In genomic region chr1:198265073-198265661, GRCh38 we compare ENCODE assay signal across 16 cellular contexts.
A peak's percentile ranks its signal among the peaks of the same experiment; 100 is the strongest.
DNase-seq lines count a peak whose midpoint lies in the region; ATAC-seq and TF ChIP-seq lines count a peak whose summit lies in the region.
"Had no signal": no experiment of that assay in that cellular context is flagged by ENCODE, and none has a peak within 500 bp of the region (broad histone marks: within the 10 kb centered on the region; RNA-seq: fewer than 3 reads in every experiment).

No MANE protein-coding gene starts in this region.

- no peaks in the 10 kb centered on the region for H3K79me2 ChIP-seq in mesendoderm (ENCODE audit: control insufficient read depth, insufficient read depth, low read length)
- H3K79me2 ChIP-seq: parathyroid adenoma had no signal

- H3K4me3 ChIP-seq in ectodermal cell (ENCODE audit: insufficient read depth, low read depth, low read length): no peak overlapping the region
- H3K4me3 ChIP-seq in mesendoderm (ENCODE audit: low read length): no peak overlapping the region
- no peak overlapping the region for H3K4me3 ChIP-seq in H7 (ENCODE audit: insufficient read depth, low read depth, low read length)
- H3K4me3 ChIP-seq in prostate gland: no peak overlapping the region
- H3K4me3 ChIP-seq: BLaER1 had no signal

- H2AK5ac ChIP-seq in mesendoderm (ENCODE audit: low read length): no peak overlapping the region

- peak; percentile 58 for ATAC-seq in GM18870 (IDR thresholded peaks at IDR 0.05; ENCODE audit: unreplicated experiment)
- ATAC-seq: effector memory CD8-positive, alpha-beta T cell had no signal

- H3K27me3 ChIP-seq in ectodermal cell (ENCODE audit: control insufficient read depth, insufficient read depth, low read length, poor library complexity, severe bottlenecking): no peaks in the 10 kb centered on the region
- H3K27me3 ChIP-seq in mesendoderm (ENCODE audit: insufficient read depth, low read length, poor library complexity): no peaks in the 10 kb centered on the region
- no peaks in the 10 kb centered on the region for H3K27me3 ChIP-seq in H7 (ENCODE audit: control insufficient read depth, insufficient read depth, low read length)
- H3K27me3 ChIP-seq in prostate gland (replicated peaks; ENCODE audit: insufficient read depth): no peaks in the 10 kb centered on the region
- H3K27me3 ChIP-seq: BLaER1 had no signal

- H3K9me3 ChIP-seq in ectodermal cell (ENCODE audit: control insufficient read depth, low read length) (no peaks in the 10 kb centered on the region), prostate gland (no peaks in the 10 kb centered on the region)
- H3K9me3 ChIP-seq: BLaER1 had no signal

- no peak overlapping the region for H3K4ac ChIP-seq in mesendoderm (ENCODE audit: low read depth, low read length)

- H3K9me3 Mint-ChIP-seq in immature natural killer cell: no peaks in the 10 kb centered on the region
- H3K9me3 Mint-ChIP-seq: effector memory CD8-positive, alpha-beta T cell had no signal

- no peaks in the 10 kb centered on the region for H3K79me1 ChIP-seq in mesendoderm (ENCODE audit: low read length)

- DNase-seq in MV-4-11 (lab: John Stamatoyannopoulos, UW) (peak; percentile 13), mesendoderm (peak; percentile 87), H7 (no peak), activated gamma-delta T cell (lab: John Stamatoyannopoulos, UW) (no peak), prostate gland (ENCODE audit: low spot score) (no peak), immature natural killer cell (no peak)
- DNase-seq: amniotic stem cell; effector memory CD8-positive, alpha-beta T cell; midbrain; NCI-H2171; stimulated activated CD4-positive, alpha-beta T cell treated with anti-CD3 and anti-CD28 coated beads, Interleukin-4, amount 100 ng/mL, for 4 hours had no signal

- no peak overlapping the region for H3K4me3 Mint-ChIP-seq in immature natural killer cell
- H3K4me3 Mint-ChIP-seq: effector memory CD8-positive, alpha-beta T cell had no signal

- H3K36me3 Mint-ChIP-seq in immature natural killer cell: no peaks in the 10 kb centered on the region

- peaks cover 5 to 27% of the 10 kb centered on the region in 2 donors for H3K4me1 Mint-ChIP-seq in immature natural killer cell

- intact Hi-C loops in prostate gland (cut with DNase I): no loop called here

- H2BK15ac ChIP-seq in mesendoderm (replicated peaks; ENCODE audit: low read depth): no peak overlapping the region

- H2BK5ac ChIP-seq in mesendoderm (ENCODE audit: low read length): no peak overlapping the region

- peaks cover 6% of the 10 kb centered on the region for H3K4me1 ChIP-seq in ectodermal cell (ENCODE audit: control insufficient read depth, insufficient read depth, low read length)
- H3K4me1 ChIP-seq in mesendoderm (ENCODE audit: control insufficient read depth, low read depth, low read length): peaks cover 2% of the 10 kb centered on the region
- no peaks in the 10 kb centered on the region for H3K4me1 ChIP-seq in prostate gland (replicated peaks)
- H3K4me1 ChIP-seq: BLaER1, parathyroid adenoma had no signal

- H3K27ac ChIP-seq in ectodermal cell (ENCODE audit: insufficient read depth, low read depth, low read length, poor library complexity, severe bottlenecking): peak overlapping the region; percentile 55
- H3K27ac ChIP-seq in mesendoderm (ENCODE audit: low read depth, low read length): no peak overlapping the region
- no peak overlapping the region for H3K27ac ChIP-seq in prostate gland
- H3K27ac ChIP-seq: BLaER1, KMS-11, parathyroid adenoma had no signal

- no peak for TF ChIP-seq CTCF in prostate gland (IDR thresholded peaks at IDR 0.05)

- no peak for TF ChIP-seq POLR2A in prostate gland (IDR thresholded peaks at IDR 0.05)

- no peak overlapping the region for H3K4me2 ChIP-seq in mesendoderm (ENCODE audit: low read length)
- H3K4me2 ChIP-seq: BLaER1, KMS-11 had no signal

- H3K56ac ChIP-seq in mesendoderm (ENCODE audit: low read length): no peak overlapping the region

- no peak overlapping the region for H3K9ac ChIP-seq in mesendoderm (ENCODE audit: low read length)
- H3K9ac ChIP-seq: BLaER1, KMS-11, parathyroid adenoma had no signal

- H3K27ac Mint-ChIP-seq in immature natural killer cell: peak overlapping the region in 2 of 6 donors; percentile 2 to 36

- H2BK120ac ChIP-seq in mesendoderm (ENCODE audit: low read depth, low read length): no peak overlapping the region

- 82 to 84% methylated on average over 3 of the region's 3 CpGs for WGBS in ectodermal cell, 2 experiments
- WGBS in mesendoderm (ENCODE audit: extremely low coverage, insufficient coverage, low lambda C conversion rate): no CpG with 5 or more reads among the region's 3 CpGs
- 62% methylated on average over 3 of the region's 3 CpGs for WGBS in prostate gland

- H3K36me3 ChIP-seq in ectodermal cell (ENCODE audit: control insufficient read depth, insufficient read depth, low read length) (no peaks in the 10 kb centered on the region), mesendoderm (ENCODE audit: control insufficient read depth, insufficient read depth, low read length) (no peaks in the 10 kb centered on the region), H7 (replicated peaks; ENCODE audit: control insufficient read depth, insufficient read depth, low read length) (no peaks in the 10 kb centered on the region), prostate gland (no peaks in the 10 kb centered on the region)

- no peak overlapping the region for H3K23ac ChIP-seq in mesendoderm (ENCODE audit: low read length)

- no peak overlapping the region for H4K5ac ChIP-seq in mesendoderm (ENCODE audit: low read length)

- no peak overlapping the region for H3K18ac ChIP-seq in mesendoderm (ENCODE audit: low read length)

- no peak overlapping the region for H4K8ac ChIP-seq in mesendoderm (ENCODE audit: low read depth, low read length)

- no peaks in the 10 kb centered on the region for H3K27me3 Mint-ChIP-seq in immature natural killer cell (ENCODE audit: low read depth in 3 of 3)
- H3K27me3 Mint-ChIP-seq: effector memory CD8-positive, alpha-beta T cell had no signal

Comparison
In these comparisons a context has a peak if more than half of its experiments do, and no peak if none do; other contexts are left out.
1. DNase-seq: peak in MV-4-11 (single experiment) and mesendoderm (single experiment); none in H7 (single experiment), activated gamma-delta T cell (single experiment), prostate gland (single experiment) and immature natural killer cell (0 of 3).